In the genomic region with DNA sequence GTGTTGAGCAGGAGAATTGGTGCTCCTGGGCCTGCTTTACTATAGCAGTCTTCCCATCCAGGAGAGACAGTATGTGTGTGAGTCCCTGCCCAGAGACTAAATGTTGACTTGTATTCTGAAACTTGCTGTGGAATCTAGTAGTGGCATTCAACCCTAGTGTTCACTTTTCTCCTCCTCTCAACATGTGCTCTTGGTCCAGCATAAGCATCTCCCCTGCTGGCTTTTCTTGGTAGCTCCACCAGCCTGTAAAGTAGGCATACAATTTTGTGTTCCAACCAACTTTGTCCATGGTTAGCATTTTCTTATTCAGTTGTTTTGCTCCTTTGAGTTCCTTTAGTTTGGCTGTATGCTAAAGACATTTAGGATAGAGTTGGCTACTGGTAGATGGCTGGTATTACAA, we compare ENCODE assay signal across 26 cellular contexts. TPM values are rescaled to one million over a fixed set of nuclear protein-coding genes. Genes with fewer than 3 reads are reported as not detected.
DNase-seq lines count a peak whose midpoint lies in the region; ATAC-seq and TF ChIP-seq lines count a peak whose summit lies in the region.
"Had no signal": no experiment of that assay in that cellular context is flagged by ENCODE, and none has a peak within 500 bp of the region (broad histone marks: within the 10 kb centered on the region; RNA-seq: fewer than 3 reads in every experiment).

No MANE protein-coding gene starts in this region.

- H3K27ac Mint-ChIP-seq in endothelial cell (ENCODE audit: unreplicated experiment): no peak overlapping the region
- no peak overlapping the region for H3K27ac Mint-ChIP-seq in stimulated activated effector memory CD8-positive, alpha-beta T cell treated with anti-CD3 and anti-CD28 coated beads, Interleukin-12 subunit alpha, Interleukin-12 subunit beta, amount 100 ng/mL, for 72 hours
- H3K27ac Mint-ChIP-seq: CD14-positive monocyte; CD8-positive, alpha-beta memory T cell had no signal

- H3K4me1 Mint-ChIP-seq in endothelial cell (ENCODE audit: unreplicated experiment): no peaks in the 10 kb centered on the region
- H3K4me1 Mint-ChIP-seq in stimulated activated effector memory CD8-positive, alpha-beta T cell treated with anti-CD3 and anti-CD28 coated beads, Interleukin-12 subunit alpha, Interleukin-12 subunit beta, amount 100 ng/mL, for 72 hours: no peaks in the 10 kb centered on the region
- H3K4me1 Mint-ChIP-seq: CD8-positive, alpha-beta memory T cell had no signal

- H3K4me1 ChIP-seq in Loucy (ENCODE audit: insufficient read depth, low read length, poor library complexity, severe bottlenecking) (no peaks in the 10 kb centered on the region), rectal smooth muscle tissue (ENCODE audit: control insufficient read depth, insufficient read depth, low read length) (peaks cover 3% of the 10 kb centered on the region), HAP-1 (no peaks in the 10 kb centered on the region)
- H3K4me1 ChIP-seq: BE2C had no signal

- H3K9ac ChIP-seq in Loucy (ENCODE audit: low read depth, low read length, poor library complexity, severe bottlenecking): no peak overlapping the region
- H3K9ac ChIP-seq in rectal smooth muscle tissue (ENCODE audit: low read length): no peak overlapping the region

- H3F3A ChIP-seq in Loucy (ENCODE audit: low read depth): no peaks in the 10 kb centered on the region

- DNase-seq in RPMI8226 (peak; percentile 28), endothelial cell (ENCODE audit: low spot score) (no peak), HAP-1 (ENCODE audit: low spot score in 2 of 2) (no peak)
- DNase-seq in stimulated activated effector memory CD8-positive, alpha-beta T cell treated with anti-CD3 and anti-CD28 coated beads, Interleukin-12 subunit alpha, Interleukin-12 subunit beta, amount 100 ng/mL, for 72 hours (ENCODE audit: low spot score in 2 of 2): no peak
- DNase-seq: BE2C; CD8-positive, alpha-beta memory T cell; DMS 273 treated with DMSO at 0.1 percent for 48 hours; DMS79; EL; GDM1; IMR-90; KG1; MM.1S; NCI-H1048; NCI-H1417; NCI-H1694; NCI-H2081; NCI-H69 had no signal

- no peak overlapping the region for H3K4me2 ChIP-seq in Loucy (ENCODE audit: low read depth, low read length, poor library complexity, severe bottlenecking)

- no peaks in the 10 kb centered on the region for H3K9me3 Mint-ChIP-seq in endothelial cell (ENCODE audit: unreplicated experiment)
- H3K9me3 Mint-ChIP-seq in stimulated activated effector memory CD8-positive, alpha-beta T cell treated with anti-CD3 and anti-CD28 coated beads, Interleukin-12 subunit alpha, Interleukin-12 subunit beta, amount 100 ng/mL, for 72 hours: no peaks in the 10 kb centered on the region
- H3K9me3 Mint-ChIP-seq: CD14-positive monocyte; CD8-positive, alpha-beta memory T cell had no signal

- no peaks in the 10 kb centered on the region for H3K27me3 Mint-ChIP-seq in endothelial cell (ENCODE audit: unreplicated experiment)

- H3K4me3 ChIP-seq in Loucy (ENCODE audit: low read length, poor library complexity, severe bottlenecking) (no peak overlapping the region), rectal smooth muscle tissue (ENCODE audit: low read length) (no peak overlapping the region), HAP-1 (no peak overlapping the region)
- H3K4me3 ChIP-seq: SK-N-MC had no signal

- H2AFZ ChIP-seq in Loucy (ENCODE audit: low read length): no peak overlapping the region

- no peak overlapping the region for H3K4me3 Mint-ChIP-seq in endothelial cell (ENCODE audit: unreplicated experiment)
- H3K4me3 Mint-ChIP-seq in stimulated activated effector memory CD8-positive, alpha-beta T cell treated with anti-CD3 and anti-CD28 coated beads, Interleukin-12 subunit alpha, Interleukin-12 subunit beta, amount 100 ng/mL, for 72 hours: no peak overlapping the region
- H3K4me3 Mint-ChIP-seq: CD14-positive monocyte; CD8-positive, alpha-beta memory T cell had no signal

- H3K36me3 Mint-ChIP-seq in endothelial cell (ENCODE audit: low read depth, unreplicated experiment): no peaks in the 10 kb centered on the region
- no peaks in the 10 kb centered on the region for H3K36me3 Mint-ChIP-seq in stimulated activated effector memory CD8-positive, alpha-beta T cell treated with anti-CD3 and anti-CD28 coated beads, Interleukin-12 subunit alpha, Interleukin-12 subunit beta, amount 100 ng/mL, for 72 hours
- H3K36me3 Mint-ChIP-seq: CD14-positive monocyte; CD8-positive, alpha-beta memory T cell had no signal

- no peaks in the 10 kb centered on the region for H4K20me1 ChIP-seq in Loucy (ENCODE audit: insufficient read depth, low read length, poor library complexity, severe bottlenecking)

- no peak for ATAC-seq in HG03354 (IDR thresholded peaks at IDR 0.05; ENCODE audit: poor library complexity, severe bottlenecking, unreplicated experiment)
- ATAC-seq in stimulated activated effector memory CD8-positive, alpha-beta T cell treated with anti-CD3 and anti-CD28 coated beads, Interleukin-12 subunit alpha, Interleukin-12 subunit beta, amount 100 ng/mL, for 72 hours: no peak
- ATAC-seq: Right ventricle myocardium inferior had no signal

- no peaks in the 10 kb centered on the region for H3K79me2 ChIP-seq in Loucy (ENCODE audit: insufficient read depth, low read length)

- H3K9me3 ChIP-seq in Loucy (ENCODE audit: insufficient read depth, low read depth, low read length): no peaks in the 10 kb centered on the region
- no peaks in the 10 kb centered on the region for H3K9me3 ChIP-seq in HAP-1
- H3K9me3 ChIP-seq: BE2C had no signal

- H3K27me3 ChIP-seq in Loucy (ENCODE audit: insufficient read depth, low read length, poor library complexity, severe bottlenecking) (no peaks in the 10 kb centered on the region), rectal smooth muscle tissue (ENCODE audit: control insufficient read depth, insufficient read depth, low read length) (no peaks in the 10 kb centered on the region), HAP-1 (ENCODE audit: low read depth) (peaks cover 21% of the 10 kb centered on the region)

- H3K9me2 ChIP-seq in Loucy (replicated peaks; ENCODE audit: low read depth, low read length): no peaks in the 10 kb centered on the region

- TF ChIP-seq CTCF in Loucy (conservative IDR thresholded peaks at IDR 0.05; ENCODE audit: low read length) (peak; percentile 20; the same call in 1 of the 2 replicates), endothelial cell (IDR thresholded peaks at IDR 0.05; ENCODE audit: unreplicated experiment) (peak; percentile 30)

- in situ Hi-C loops in HAP-1 (cut with MboI; ENCODE audit: low sequenced_read_pairs): loop anchor here (25.0 kb wide), 1 partner anchor 331 kb away; no protein-coding TSS in a partner anchor

- peak overlapping the region; percentile 6 for H3K27ac ChIP-seq in rectal smooth muscle tissue (ENCODE audit: low read depth, low read length)
- H3K27ac ChIP-seq: SK-N-MC had no signal

- H3K36me3 ChIP-seq in Loucy (ENCODE audit: insufficient read depth, low read length): no peaks in the 10 kb centered on the region
- H3K36me3 ChIP-seq in rectal smooth muscle tissue (ENCODE audit: control insufficient read depth, insufficient read depth, low read length): no peaks in the 10 kb centered on the region
- H3K36me3 ChIP-seq in HAP-1 (replicated peaks): no peaks in the 10 kb centered on the region
- H3K36me3 ChIP-seq: BE2C had no signal

RNA-seq across cellular contexts. Expression of a gene that starts 45.9 kb away (rescaled TPM):
- total RNA-seq in endothelial cell (ENCODE audit: unreplicated experiment): not detected
- total RNA-seq: CD8-positive, alpha-beta memory T cell; H4; IMR-90; T-helper 1 cell treated with Interleukin-12 subunit alpha and Interleukin-12 subunit beta and Interleukin-4 antibody, amounts not matched to agents 30 ng/mL and 1 ng/mL, for 36 hours had no signal
